Comparison of ENCODE assay signal across 9 cellular contexts in genomic region chr11:61700221-61700620, GRCh38. TPM values are rescaled to one million over a fixed set of nuclear protein-coding genes. Genes with fewer than 3 reads are reported as not detected.
A peak's percentile ranks its signal among the peaks of the same experiment; 100 is the strongest.
DNase-seq lines count a peak whose midpoint lies in the region; ATAC-seq and TF ChIP-seq lines count a peak whose summit lies in the region.
"Had no signal": no experiment of that assay in that cellular context is flagged by ENCODE, and none has a peak within 500 bp of the region (broad histone marks: within the 10 kb centered on the region; RNA-seq: fewer than 3 reads in every experiment).

No MANE protein-coding gene starts in this region.

- H3K9me3 Mint-ChIP-seq in CD4-positive, alpha-beta memory T cell: peaks cover 0 to 2% (median 0%) of the 10 kb centered on the region in 8 donors
- H3K9me3 Mint-ChIP-seq: activated T-helper 17 cell treated with anti-CD3 and anti-CD28 coated beads, Interleukin-2, amount 50 U/mL, for 72 hours had no signal

- no peak overlapping the region for H2BK15ac ChIP-seq in mesenchymal stem cell (ENCODE audit: low read depth, poor library complexity, severe bottlenecking)

- H2BK12ac ChIP-seq in mesenchymal stem cell (ENCODE audit: low read length in 2 of 2): no peak overlapping the region

- no peak overlapping the region for H3K27ac Mint-ChIP-seq in CD4-positive, alpha-beta memory T cell
- H3K27ac Mint-ChIP-seq: activated T-helper 17 cell treated with anti-CD3 and anti-CD28 coated beads, Interleukin-2, amount 50 U/mL, for 72 hours had no signal

- H3K27me3 Mint-ChIP-seq in CD4-positive, alpha-beta memory T cell: no peaks in the 10 kb centered on the region
- H3K27me3 Mint-ChIP-seq: activated T-helper 17 cell treated with anti-CD3 and anti-CD28 coated beads, Interleukin-2, amount 50 U/mL, for 72 hours had no signal

- no peak overlapping the region for H3K4ac ChIP-seq in mesenchymal stem cell (ENCODE audit: low read depth in 1 of 2, low read length in 2 of 2)

- H3K4me3 Mint-ChIP-seq in CD4-positive, alpha-beta memory T cell: no peak overlapping the region
- H3K4me3 Mint-ChIP-seq: activated T-helper 17 cell treated with anti-CD3 and anti-CD28 coated beads, Interleukin-2, amount 50 U/mL, for 72 hours had no signal

- CTCF ChIA-PET in CD4-positive, alpha-beta memory T cell (lab: Charles Lee; ENCODE audit: partially characterized antibody): no interaction called here

- H3K4me3 ChIP-seq in choroid plexus epithelial cell (ENCODE audit: low read depth, low read length) (no peak overlapping the region), mesenchymal stem cell (ENCODE audit: insufficient read depth in 1 of 2, low read depth in 1 of 2, low read length in 2 of 2) (no peak overlapping the region)
- no peak overlapping the region for H3K4me3 ChIP-seq in CD4-positive, alpha-beta memory T cell (ENCODE audit: low read length in 2 of 2)

- H3K36me3 Mint-ChIP-seq in CD4-positive, alpha-beta memory T cell: no peaks in the 10 kb centered on the region

- H3K23ac ChIP-seq in mesenchymal stem cell (ENCODE audit: low read length in 2 of 2): no peak overlapping the region

- no peak overlapping the region for H2AK5ac ChIP-seq in mesenchymal stem cell (ENCODE audit: low read length, severe bottlenecking)

- DNase-seq in COR-L47 (lab: John Stamatoyannopoulos, UW) (peak; percentile 29), NCI-H510A (lab: John Stamatoyannopoulos, UW) (peak; percentile 81), choroid plexus epithelial cell (ENCODE audit: low read depth) (peak; percentile 76), mesenchymal stem cell (peak; percentile 56), OCI-M2 (lab: John Stamatoyannopoulos, UW; ENCODE audit: unreplicated experiment) (no peak)
- no peak for DNase-seq in CD4-positive, alpha-beta memory T cell

- H3K18ac ChIP-seq in mesenchymal stem cell (ENCODE audit: low read depth in 1 of 2, low read length in 2 of 2): no peak overlapping the region

- no peak overlapping the region for H3K9ac ChIP-seq in mesenchymal stem cell (ENCODE audit: low read length)

- H3K4me2 ChIP-seq in mesenchymal stem cell (ENCODE audit: low read length, poor library complexity, severe bottlenecking): no peak overlapping the region

- H2BK5ac ChIP-seq in mesenchymal stem cell (ENCODE audit: low read depth, low read length, poor library complexity, severe bottlenecking): no peak overlapping the region

- no peak overlapping the region for H2AFZ ChIP-seq in mesenchymal stem cell (ENCODE audit: low read depth, low read length)

- H3K9me3 ChIP-seq in mesenchymal stem cell (ENCODE audit: control insufficient read depth, low read length): no peaks in the 10 kb centered on the region
- H3K9me3 ChIP-seq in CD4-positive, alpha-beta memory T cell (ENCODE audit: control insufficient read depth in 1 of 2, low read length in 2 of 2): no peaks in the 10 kb centered on the region

- H3K79me1 ChIP-seq in mesenchymal stem cell (replicated peaks; ENCODE audit: low read length, poor library complexity, severe bottlenecking): peaks cover 4% of the 10 kb centered on the region

- H4K91ac ChIP-seq in mesenchymal stem cell (ENCODE audit: low read length): no peak overlapping the region

- no peak overlapping the region for H4K8ac ChIP-seq in mesenchymal stem cell (ENCODE audit: low read length)

- peaks cover 56% of the 10 kb centered on the region for H3K4me1 ChIP-seq in mesenchymal stem cell (ENCODE audit: control insufficient read depth, insufficient read depth, low read depth, low read length)
- peaks cover 30% of the 10 kb centered on the region for H3K4me1 ChIP-seq in CD4-positive, alpha-beta memory T cell (ENCODE audit: insufficient read depth, low read length)

- POLR2A ChIA-PET in CD4-positive, alpha-beta memory T cell (lab: Charles Lee; ENCODE audit: partially characterized antibody): no interaction called here

- H3K27me3 ChIP-seq in mesenchymal stem cell (ENCODE audit: control insufficient read depth in 1 of 2, insufficient read depth in 1 of 2, low read length in 2 of 2): no peaks in the 10 kb centered on the region
- no peaks in the 10 kb centered on the region for H3K27me3 ChIP-seq in CD4-positive, alpha-beta memory T cell (ENCODE audit: insufficient read depth, low read length)

- peaks cover 12 to 32% (median 24%) of the 10 kb centered on the region in 4 donors for H3K4me1 Mint-ChIP-seq in CD4-positive, alpha-beta memory T cell

- H3K36me3 ChIP-seq in mesenchymal stem cell (ENCODE audit: control insufficient read depth in 1 of 2, insufficient read depth in 2 of 2, low read depth in 1 of 2, low read length in 2 of 2): no peaks in the 10 kb centered on the region
- H3K36me3 ChIP-seq in CD4-positive, alpha-beta memory T cell (ENCODE audit: insufficient read depth, low read length): no peaks in the 10 kb centered on the region

- 64% methylated on average over 5 of the region's 5 CpGs for WGBS in mesenchymal stem cell

- H3K14ac ChIP-seq in mesenchymal stem cell (ENCODE audit: low read length in 2 of 2): no peak overlapping the region

- intact Hi-C loops in CD4-positive, alpha-beta memory T cell (cut with micrococcal nuclease): no loop called here

- no peak for TF ChIP-seq CTCF in choroid plexus epithelial cell (conservative IDR thresholded peaks at IDR 0.05; ENCODE audit: low read depth, low read length)

- H3K27ac ChIP-seq in mesenchymal stem cell (ENCODE audit: low read length, poor library complexity, severe bottlenecking): no peak overlapping the region
- no peak overlapping the region for H3K27ac ChIP-seq in CD4-positive, alpha-beta memory T cell (ENCODE audit: low read depth, low read length)

- H2BK120ac ChIP-seq in mesenchymal stem cell (ENCODE audit: low read depth, low read length): no peak overlapping the region

- no peak for ATAC-seq in activated CD4-positive, CD25-positive, alpha-beta regulatory T cell treated with anti-CD3 and anti-CD28 coated beads, Interleukin-2, amount 50 U/mL, for 24 hours
- ATAC-seq in GM21786 (IDR thresholded peaks at IDR 0.05; ENCODE audit: unreplicated experiment): no peak
- ATAC-seq: activated T-helper 17 cell treated with anti-CD3 and anti-CD28 coated beads, Interleukin-2, amount 50 U/mL, for 72 hours had no signal

RNA-seq across cellular contexts. Expression of gene DAGLA, which starts 20.0 kb away (rescaled TPM):
- polyA plus RNA-seq in mesenchymal stem cell (2013, experiment 1 of 2): 2.0 TPM
- polyA plus RNA-seq in mesenchymal stem cell (2013, experiment 2 of 2): 2.1 TPM
- total RNA-seq in CD4-positive, alpha-beta memory T cell: under 1 TPM; 0.30 to 0.44 TPM
- under 1 TPM in 1 of 2 donors, not detected in 1; 0.52 TPM for polyA plus RNA-seq in CD4-positive, alpha-beta memory T cell

RNA-seq across cellular contexts. Expression of gene MYRF, which starts 52.2 kb away (rescaled TPM):
- 21.9 TPM for polyA plus RNA-seq in mesenchymal stem cell (2013, experiment 1 of 2)
- 19.4 TPM for polyA plus RNA-seq in mesenchymal stem cell (2013, experiment 2 of 2)
- 1 to 10 TPM in 1 of 2 experiments, under 1 TPM in 1; 0.94 to 1.6 TPM for total RNA-seq in CD4-positive, alpha-beta memory T cell
- under 1 TPM; 0.44 to 0.83 TPM for polyA plus RNA-seq in CD4-positive, alpha-beta memory T cell

Comparison
In these comparisons a context has a peak if more than half of its experiments do, and no peak if none do; other contexts are left out.
1. DNase-seq: peak in COR-L47 (single experiment), NCI-H510A (single experiment), choroid plexus epithelial cell (single experiment) and mesenchymal stem cell (single experiment); none in CD4-positive, alpha-beta memory T cell (0 of 5) and OCI-M2 (single experiment).